8 cellular contexts compared by ENCODE assay signal in the genomic region with DNA sequence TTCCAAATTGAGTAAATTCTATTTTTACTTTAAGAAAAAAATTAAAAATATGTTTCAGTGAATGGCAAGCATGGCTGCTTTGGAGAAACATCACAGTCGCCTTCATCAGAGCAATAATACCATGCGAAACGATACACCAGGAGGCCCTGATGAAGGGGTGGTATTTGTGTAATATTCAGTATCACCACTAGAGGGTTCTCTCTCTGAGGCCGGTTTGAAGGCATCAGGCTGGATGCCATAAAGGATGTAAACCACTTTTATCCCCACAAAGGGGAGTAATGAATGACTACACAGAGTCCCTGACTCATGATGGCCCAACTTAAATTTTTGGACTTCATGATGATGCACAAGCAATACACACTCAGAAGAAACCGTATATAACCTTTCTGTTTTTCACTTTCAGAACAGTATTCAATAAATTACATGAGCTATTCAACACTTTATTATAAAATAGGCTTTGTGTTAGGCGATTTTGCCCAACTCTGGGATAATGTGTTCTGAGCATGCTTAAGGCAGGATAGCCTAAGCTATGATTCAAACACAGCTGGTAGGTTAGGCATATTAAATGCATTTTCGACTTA.
DNase-seq lines count a peak whose midpoint lies in the region; ATAC-seq, FAIRE-seq and TF ChIP-seq lines count a peak whose summit lies in the region.

No MANE protein-coding gene starts in this region.

- no peaks in the 10 kb centered on the region for H3K36me3 ChIP-seq in body of pancreas (replicated peaks in 1 of 2; ENCODE audit: insufficient read depth in 1 of 2, low read depth in 2 of 2)

- ATAC-seq in GM19397 (IDR thresholded peaks at IDR 0.05; ENCODE audit: unreplicated experiment) (peak; percentile 80), HG03442 (IDR thresholded peaks at IDR 0.05; ENCODE audit: unreplicated experiment) (peak; percentile 90), body of pancreas (peak; percentile 40), GM21367 (IDR thresholded peaks at IDR 0.05; ENCODE audit: unreplicated experiment) (no peak)

- no peaks in the 10 kb centered on the region for H3K4me1 ChIP-seq in body of pancreas

- H3K27me3 ChIP-seq in body of pancreas: no peaks in the 10 kb centered on the region

- WGBS in body of pancreas, 2 donors: 27 to 32% methylated on average over 7 of the region's 7 CpGs

- H3K4me3 ChIP-seq in body of pancreas: no peak overlapping the region

- no peaks in the 10 kb centered on the region for H3K9me3 Mint-ChIP-seq in type B pancreatic cell

- no peak for TF ChIP-seq POLR2A in body of pancreas (IDR thresholded peaks at IDR 0.05)

- H3K9me3 ChIP-seq in body of pancreas: no peaks in the 10 kb centered on the region

- intact Hi-C loops in body of pancreas (cut with DNase I): no loop called here

- DNase-seq in DMS53 treated with DMSO at 0.1 percent for 48 hours (lab: John Stamatoyannopoulos, UW; ENCODE audit: unreplicated experiment): peak; percentile 92
- DNase-seq in NCI-H510A treated with DMSO at 0.1 percent for 48 hours (lab: John Stamatoyannopoulos, UW): peak; percentile 85
- peak in 2 of 4 donors; percentile 13 to 36 for DNase-seq in body of pancreas
- DNase-seq in type B pancreatic cell (ENCODE audit: extremely low spot score, unreplicated experiment): no peak

- TF ChIP-seq CTCF in body of pancreas (IDR thresholded peaks at IDR 0.05) (peak in 6 of 7 experiments; percentile 67 to 79 (median 71)), type B pancreatic cell (conservative IDR thresholded peaks at IDR 0.05) (peak; percentile 85)

- no peak overlapping the region for H3K27ac Mint-ChIP-seq in type B pancreatic cell

- peak; percentile 58 for FAIRE-seq in islet of Langerhans (lab: Jason Lieb, UNC)

- peaks cover 50% of the 10 kb centered on the region for H3K27me3 Mint-ChIP-seq in type B pancreatic cell

- H3K4me3 Mint-ChIP-seq in type B pancreatic cell: no peak overlapping the region

- H3K36me3 Mint-ChIP-seq in type B pancreatic cell: no peaks in the 10 kb centered on the region

- H3K27ac ChIP-seq in body of pancreas: no peak overlapping the region

- peaks cover 12% of the 10 kb centered on the region for H3K4me1 Mint-ChIP-seq in type B pancreatic cell (ENCODE audit: unreplicated experiment)
